7 cellular contexts compared by ENCODE assay signal in the genomic region with DNA sequence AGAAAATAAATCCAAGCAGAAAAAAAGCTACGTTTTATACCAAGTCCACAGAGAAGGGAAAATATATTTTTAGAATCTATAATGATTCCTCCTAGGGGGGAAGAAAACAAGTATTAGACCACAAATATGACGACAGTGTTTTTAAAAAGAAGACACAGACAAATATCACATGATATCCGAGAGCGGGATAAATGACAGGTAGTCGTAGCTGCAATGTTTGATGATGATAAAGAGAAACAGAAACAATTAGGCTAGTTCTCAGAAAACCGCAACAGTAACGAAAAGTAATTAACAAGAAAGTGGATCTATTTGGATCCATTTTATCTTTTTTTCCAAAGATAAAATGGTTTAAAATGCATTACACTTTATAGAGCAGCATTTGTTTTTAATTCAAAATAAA. TPM values are rescaled to one million over a fixed set of nuclear protein-coding genes. Genes with fewer than 3 reads are reported as not detected.
DNase-seq lines count a peak whose midpoint lies in the region; ATAC-seq and TF ChIP-seq lines count a peak whose summit lies in the region.

No MANE protein-coding gene starts in this region.

- no peaks in the 10 kb centered on the region for H3K9me3 ChIP-seq in HAP-1
- no peaks in the 10 kb centered on the region for H3K9me3 ChIP-seq in WERI-Rb-1 (ENCODE audit: severe bottlenecking)
- H3K9me3 ChIP-seq in hepatocyte (ENCODE audit: low read depth), result no peaks in the 10 kb centered on the region

- H3K9me3 Mint-ChIP-seq in stimulated activated effector memory CD8-positive, alpha-beta T cell treated with anti-CD3 and anti-CD28 coated beads, Interleukin-12 subunit alpha, Interleukin-12 subunit beta, amount 100 ng/mL, for 72 hours, result no peaks in the 10 kb centered on the region

- in situ Hi-C loops in HAP-1 (cut with MboI; ENCODE audit: low sequenced_read_pairs), result no loop called here

- H3K36me3 ChIP-seq in HAP-1 (replicated peaks), result peaks cover 16% of the 10 kb centered on the region
- H3K36me3 ChIP-seq in WERI-Rb-1, result peaks cover 41% of the 10 kb centered on the region
- H3K36me3 ChIP-seq in hepatocyte (replicated peaks; ENCODE audit: insufficient read depth, low read depth), result no peaks in the 10 kb centered on the region

- peaks cover 39% of the 10 kb centered on the region for H3K79me2 ChIP-seq in hepatocyte

- no peak for ATAC-seq in stimulated activated effector memory CD8-positive, alpha-beta T cell treated with anti-CD3 and anti-CD28 coated beads, Interleukin-12 subunit alpha, Interleukin-12 subunit beta, amount 100 ng/mL, for 72 hours
- ATAC-seq in GM19328 (IDR thresholded peaks at IDR 0.05; ENCODE audit: unreplicated experiment), result no peak
- no peak for ATAC-seq in left lobe of liver

- peak overlapping the region; percentile 77 for H3K4me2 ChIP-seq in hepatocyte

- 8% methylated on average over 7 of the region's 7 CpGs for WGBS in hepatocyte (ENCODE audit: low lambda C conversion rate, missing lambda C conversion rate)

- H3K9me2 ChIP-seq in hepatocyte (replicated peaks; ENCODE audit: insufficient read depth), result no peaks in the 10 kb centered on the region

- DNase-seq in HAP-1 (ENCODE audit: low spot score in 2 of 2) (no peak), WERI-Rb-1 (no peak), hepatocyte (ENCODE audit: low spot score) (no peak), left lobe of liver (ENCODE audit: low spot score) (no peak), NCI-H748 (lab: John Stamatoyannopoulos, UW; ENCODE audit: unreplicated experiment) (no peak)
- DNase-seq in stimulated activated effector memory CD8-positive, alpha-beta T cell treated with anti-CD3 and anti-CD28 coated beads, Interleukin-12 subunit alpha, Interleukin-12 subunit beta, amount 100 ng/mL, for 72 hours (ENCODE audit: low spot score in 2 of 2), result no peak

- peaks cover 59% of the 10 kb centered on the region for H3K36me3 Mint-ChIP-seq in stimulated activated effector memory CD8-positive, alpha-beta T cell treated with anti-CD3 and anti-CD28 coated beads, Interleukin-12 subunit alpha, Interleukin-12 subunit beta, amount 100 ng/mL, for 72 hours

- H3K27me3 ChIP-seq in HAP-1 (ENCODE audit: low read depth) (no peaks in the 10 kb centered on the region), WERI-Rb-1 (ENCODE audit: insufficient read depth, low read depth, severe bottlenecking) (no peaks in the 10 kb centered on the region), hepatocyte (no peaks in the 10 kb centered on the region)

- peak overlapping the region; percentile 85 for H3K4me3 ChIP-seq in HAP-1
- H3K4me3 ChIP-seq in WERI-Rb-1 (ENCODE audit: low read depth, low read length), result peak overlapping the region; percentile 62
- peak overlapping the region; percentile 75 for H3K4me3 ChIP-seq in hepatocyte

- H3K4me1 ChIP-seq in HAP-1 (peaks cover 32% of the 10 kb centered on the region), hepatocyte (ENCODE audit: insufficient read depth) (peaks cover 32% of the 10 kb centered on the region)

- H3K27ac ChIP-seq in WERI-Rb-1 (peak overlapping the region; percentile 75), hepatocyte (peak overlapping the region; percentile 21)

- peak overlapping the region; percentile 77 for H2AFZ ChIP-seq in hepatocyte

- H3K4me1 Mint-ChIP-seq in stimulated activated effector memory CD8-positive, alpha-beta T cell treated with anti-CD3 and anti-CD28 coated beads, Interleukin-12 subunit alpha, Interleukin-12 subunit beta, amount 100 ng/mL, for 72 hours, result peaks cover 64% of the 10 kb centered on the region

- peak overlapping the region; percentile 90 for H3K27ac Mint-ChIP-seq in stimulated activated effector memory CD8-positive, alpha-beta T cell treated with anti-CD3 and anti-CD28 coated beads, Interleukin-12 subunit alpha, Interleukin-12 subunit beta, amount 100 ng/mL, for 72 hours

- peak overlapping the region; percentile 88 for H3K4me3 Mint-ChIP-seq in stimulated activated effector memory CD8-positive, alpha-beta T cell treated with anti-CD3 and anti-CD28 coated beads, Interleukin-12 subunit alpha, Interleukin-12 subunit beta, amount 100 ng/mL, for 72 hours

- peaks cover 4% of the 10 kb centered on the region for H4K20me1 ChIP-seq in hepatocyte (ENCODE audit: insufficient read depth, poor library complexity, severe bottlenecking)

- TF ChIP-seq CTCF in WERI-Rb-1 (IDR thresholded peaks at IDR 0.05; ENCODE audit: low read depth, low read length), result no peak
- no peak for TF ChIP-seq CTCF in hepatocyte (IDR thresholded peaks at IDR 0.05; ENCODE audit: poor library complexity)

RNA-seq across cellular contexts. Expression of a gene that starts 0.9 kb away (rescaled TPM):
- 9.8 and 13.4 TPM in 2 replicates for total RNA-seq in hepatocyte
- polyA plus RNA-seq in hepatocyte, result 7.1 and 10.7 TPM in 2 replicates
- total RNA-seq in left lobe of liver, result 5.0 TPM

RNA-seq across cellular contexts. Expression of a gene that starts 0.9 kb away (rescaled TPM):
- total RNA-seq in hepatocyte (2.0 and 3.9 TPM in 2 replicates), left lobe of liver (2.2 TPM)
- 1.7 and 3.0 TPM in 2 replicates for polyA plus RNA-seq in hepatocyte

RNA-seq across cellular contexts. Expression of a gene that starts 20.9 kb away (rescaled TPM):
- total RNA-seq in hepatocyte (53.7 and 56.7 TPM in 2 replicates), left lobe of liver (23.6 TPM)
- 127 and 131 TPM in 2 replicates for polyA plus RNA-seq in hepatocyte
